Comparison of ENCODE assay signal across 8 cellular contexts in the genomic region with DNA sequence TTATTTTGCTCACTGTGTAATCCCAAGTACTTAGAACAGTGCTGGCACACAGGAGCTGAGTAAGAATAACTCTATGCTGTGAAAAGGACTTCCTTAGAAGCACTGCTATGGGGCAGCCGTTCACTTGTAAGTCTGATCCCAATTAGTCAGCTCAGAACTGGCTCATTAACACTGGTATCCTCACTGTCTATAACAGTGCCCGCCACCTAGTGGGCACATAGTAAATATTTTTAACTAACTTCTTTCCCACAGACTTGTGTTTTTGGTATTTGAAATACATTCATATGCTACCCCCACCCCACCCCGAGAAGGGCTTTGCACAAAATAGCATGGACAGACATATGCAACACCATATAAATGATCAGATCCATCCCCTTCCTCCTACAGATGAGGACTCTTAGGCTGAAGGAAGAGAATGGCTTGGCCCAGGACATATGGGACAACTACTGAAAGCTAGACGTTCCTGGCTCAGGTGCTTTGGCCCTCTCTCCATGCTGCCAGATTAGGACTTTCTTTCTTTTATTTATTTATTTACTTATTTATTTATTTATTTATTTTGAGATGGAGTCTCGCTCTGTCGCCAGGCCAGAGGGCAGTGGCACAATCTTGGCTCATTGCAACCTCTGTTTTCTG. TPM values are rescaled to one million over a fixed set of nuclear protein-coding genes. Genes with fewer than 3 reads are reported as not detected.
DNase-seq lines count a peak whose midpoint lies in the region; ATAC-seq, FAIRE-seq and TF ChIP-seq lines count a peak whose summit lies in the region.

No MANE protein-coding gene starts in this region.

- no peaks in the 10 kb centered on the region; the same call in 1 of the 2 replicates for H3K36me3 ChIP-seq in SK-N-MC (ENCODE audit: insufficient read depth, low read length)
- H3K36me3 ChIP-seq in GM12878 (ENCODE audit: control insufficient read depth in 2 of 2, insufficient read depth in 2 of 2, low read length in 1 of 2) = peaks cover 0 to 28% of the 10 kb centered on the region in 2 experiments; a peak in 2 of 4 replicates

- SMC1A ChIA-PET in GM12878 (lab: Charles Lee; ENCODE audit: uncharacterized antibody, unreplicated experiment) = interaction anchor here (0.5 to 4.4 kb wide), 28 partner anchors 8 to 292 kb away, joined by 3 to 24 read pairs (median 7); no protein-coding TSS in a partner anchor

- TF ChIP-seq POLR2A in GM12878 (IDR thresholded peaks at IDR 0.05; ENCODE audit: low read depth, low read length) = no peak

- H3K79me2 ChIP-seq in GM12878 (ENCODE audit: control insufficient read depth, insufficient read depth, low read length) = no peaks in the 10 kb centered on the region

- peak; percentile 96 for FAIRE-seq in GM12878 (lab: Jason Lieb, UNC)

- H3K27ac ChIP-seq in SK-N-MC (no peak overlapping the region), GM12878 (ENCODE audit: control insufficient read depth, insufficient read depth) (peak overlapping the region; percentile 62)

- H3K4me2 ChIP-seq in GM12878 (ENCODE audit: control insufficient read depth, insufficient read depth) = peak overlapping the region; percentile 7; the same call in 1 of the 2 replicates

- H3K27me3 ChIP-seq in GM12878 (replicated peaks in 1 of 2; ENCODE audit: control insufficient read depth in 2 of 2, insufficient read depth in 2 of 2, low read length in 1 of 2) = no peaks in the 10 kb centered on the region

- CTCF ChIA-PET in GM12878 (lab: Yijun Ruan, JAX) = interaction anchor here (0.6 to 5.9 kb wide), 60 partner anchors 9 to 722 kb away, joined by 3 to 84 read pairs (median 5); partner anchors contain the start of genes BEND6 and PRIM2

- TF ChIP-seq CTCF in GM10266 (IDR thresholded peaks at IDR 0.05; ENCODE audit: control insufficient read depth, insufficient read depth, low read depth, missing control alignments) (peak; percentile 58), GM12878 (IDR thresholded peaks at IDR 0.05 in 2 of 3, conservative IDR thresholded peaks at IDR 0.05 in 1 of 3; ENCODE audit: control insufficient read depth in 2 of 3, extremely low read depth in 1 of 3, insufficient read depth in 1 of 3, low read depth in 3 of 3, low read length in 3 of 3) (peak; percentile 62 to 70 (median 68))

- peak; percentile 70 for ATAC-seq in GM12878

- no peak overlapping the region; the same call in 1 of the 2 replicates for H2AFZ ChIP-seq in GM12878 (ENCODE audit: control insufficient read depth, low read depth, low read length)

- TF ChIP-seq EP300 in GM12878 (IDR thresholded peaks at IDR 0.05; ENCODE audit: borderline replicate concordance in 1 of 2, control insufficient read depth in 1 of 2, low read depth in 2 of 2, low read length in 2 of 2) = no peak

- H3K9ac ChIP-seq in SK-N-MC (ENCODE audit: insufficient read length) = no peak overlapping the region
- H3K9ac ChIP-seq in GM12878 (ENCODE audit: control insufficient read depth, insufficient read depth, low read length) = no peak overlapping the region

- POLR2A ChIA-PET in GM12878 (lab: Charles Lee) = interaction anchor here (1.0 to 2.4 kb wide), 5 partner anchors 25 to 257 kb away, joined by 3 to 26 read pairs (median 4); no protein-coding TSS in a partner anchor

- peak; percentile 28 for TF ChIP-seq RAD21 in GM12878 (IDR thresholded peaks at IDR 0.05; ENCODE audit: insufficient read depth, low read depth, low read length)

- DNase-seq in GM10266 (ENCODE audit: extremely low spot score) (peak; percentile 48), H4 (ENCODE audit: low spot score) (peak; percentile 29), M059J (ENCODE audit: low read depth) (peak; percentile 63), SK-N-MC (ENCODE audit: low read depth, low spot score) (peak; percentile 40), GM12878 (ENCODE audit: low read depth, low spot score) (peak; percentile 31), inferior parietal cortex (ENCODE audit: extremely low spot score) (peak; percentile 79), ureter (ENCODE audit: low spot score) (no peak)
- peak; percentile 54 to 58 for DNase-seq in stimulated activated CD4-positive, alpha-beta T cell treated with anti-CD3 and anti-CD28 coated beads, Interleukin-2, amount 100 ng/mL, for 24 hours

- no peaks in the 10 kb centered on the region for H4K20me1 ChIP-seq in GM12878 (ENCODE audit: control insufficient read depth, insufficient read depth)

- H3K4me1 ChIP-seq in GM12878 (ENCODE audit: control insufficient read depth, insufficient read depth, low read length) = peaks cover 25% of the 10 kb centered on the region

- RAD21 ChIA-PET in GM12878 (lab: Charles Lee; ENCODE audit: unreplicated experiment) = interaction anchor here (0.5 to 3.9 kb wide), 19 partner anchors 11 to 467 kb away, joined by 3 to 36 read pairs (median 4); no protein-coding TSS in a partner anchor

- in situ Hi-C loops in GM12878 (cut with MboI) = loop anchor here (25.0 kb wide), 1 partner anchor 608 kb away; no protein-coding TSS in a partner anchor

- H3K4me3 ChIP-seq in SK-N-MC (no peak overlapping the region), GM12878 (no peak overlapping the region)

- BruUV-seq in GM12878 (replicated peaks; lab: Mats Ljungman, UMichigan) = no TSS peak

- H3K9me3 ChIP-seq in SK-N-MC (ENCODE audit: low read depth, low read length) (no peaks in the 10 kb centered on the region), GM12878 (replicated peaks; ENCODE audit: control insufficient read depth, insufficient read depth, low read length) (no peaks in the 10 kb centered on the region)

- WGBS in GM12878 (ENCODE audit: insufficient coverage, insufficient replicate concordance, low lambda C conversion rate, missing lambda C conversion rate) = 49% methylated on average over 6 of the region's 6 CpGs

- intact Hi-C loops in GM12878 (cut with micrococcal nuclease; ENCODE audit: unreplicated experiment) = loop anchor here (2.0 kb wide), 2 partner anchors 53 to 281 kb away; no protein-coding TSS in a partner anchor

TF ChIP-seq in GM12878, 131 proteins besides CTCF, POLR2A, EP300 and RAD21 (continues in another document):
- TF ChIP-seq IKZF1 (conservative IDR thresholded peaks at IDR 0.05) = no peak
- peak; percentile 55; the same call in 1 of the 2 replicates for TF ChIP-seq BCL11A (IDR thresholded peaks at IDR 0.05; ENCODE audit: low read depth, low read length)
- 0 out of 2 replicates have a peak, but pooled peaks have one; percentile 28 for TF ChIP-seq IRF4 (IDR thresholded peaks at IDR 0.05; ENCODE audit: low read depth, low read length)
- no peak for TF ChIP-seq ZNF384 (IDR thresholded peaks at IDR 0.05; ENCODE audit: borderline replicate concordance, low read depth, low read length)
- no peak for TF ChIP-seq RUNX3 (IDR thresholded peaks at IDR 0.05; ENCODE audit: low read length)
- TF ChIP-seq GABPA (IDR thresholded peaks at IDR 0.05; ENCODE audit: low read depth) = no peak
- TF ChIP-seq ESRRA (IDR thresholded peaks at IDR 0.05; ENCODE audit: low read length) = no peak
- peak; percentile 65; the same call in 1 of the 2 replicates for TF ChIP-seq MTA2 (IDR thresholded peaks at IDR 0.05; ENCODE audit: low read depth)
- peak; percentile 52; the same call in 1 of the 2 replicates for TF ChIP-seq SMC3 (IDR thresholded peaks at IDR 0.05; ENCODE audit: borderline replicate concordance, low read length)
- no peak for TF ChIP-seq KDM1A (IDR thresholded peaks at IDR 0.05; ENCODE audit: borderline replicate concordance)
- TF ChIP-seq BHLHE40 (IDR thresholded peaks at IDR 0.05; ENCODE audit: borderline replicate concordance in 1 of 2, low read depth in 2 of 2, low read length in 1 of 2) = 0 out of 4 replicates have a peak, but pooled peaks of 1 of the 2 experiments have one; percentile 19
- TF ChIP-seq ZNF24 (IDR thresholded peaks at IDR 0.05) = no peak
- TF ChIP-seq E2F8 (IDR thresholded peaks at IDR 0.05; ENCODE audit: low read depth, partially characterized antibody) = no peak

RNA-seq across cellular contexts. Expression of gene DST, which starts 47.1 kb away (rescaled TPM):
- 69.5 and 75.5 TPM in 2 replicates for total RNA-seq in H4 (2014; rRNA removed; shearing (Covaris generic))
- total RNA-seq in M059J (2014; rRNA removed; shearing (Covaris generic)) = 136 and 179 TPM in 2 replicates
- 958 and 966 TPM in 2 replicates for total RNA-seq in GM12878 (2013; cell fraction: nucleolus; rRNA removed)
- total RNA-seq in GM12878 (2014; rRNA removed) (139 and 159 TPM in 2 replicates), GM12878 (2014; rRNA removed; fragmentation: Illumina TruSeq; extraction: Trizol) (156 and 165 TPM in 2 replicates), GM12878 (2021) (139 and 142 TPM in 2 replicates), ureter (367 TPM)
- 64.6 TPM for polyA plus RNA-seq in GM12878 (2011; ENCODE audit: low read depth)
- polyA plus RNA-seq in GM12878 (2011; rRNA removed) (68.7 and 73.0 TPM in 2 replicates), GM12878 (2014; fragmentation: Illumina TruSeq; extraction: Trizol) (106 and 110 TPM in 2 replicates), GM12878 (2014; fragmentation: Nextera tagmentation; extraction: Ambion mirVana) (10 to 100 TPM; 32.1 to 35.6 TPM), GM12878 (2014; rRNA removed) (81.3 and 89.0 TPM in 2 replicates), GM12878 (2016; fragmentation: Nextera tagmentation; extraction: Ambion mirVana) (10 to 100 TPM; 47.1 to 64.2 TPM)
- polyA plus RNA-seq in GM12878 (2011; cell fraction: cytosol; rRNA removed) = 40.1 and 50.2 TPM in 2 replicates
- polyA plus RNA-seq in GM12878 (2011; cell fraction: nucleus; rRNA removed) = 186 and 281 TPM in 2 replicates
- 85.3 and 96.4 TPM in 2 replicates for polyA plus RNA-seq in GM12878 (2012)
- polyA minus RNA-seq in GM12878 (2011; rRNA and poly(A)+ RNA removed) = 245 and 297 TPM in 2 replicates
- 58.9 and 59.6 TPM in 2 replicates for polyA minus RNA-seq in GM12878 (2011; cell fraction: cytosol; rRNA and poly(A)+ RNA removed)
- 534 and 723 TPM in 2 replicates for polyA minus RNA-seq in GM12878 (2011; cell fraction: nucleus; rRNA and poly(A)+ RNA removed)
